18 cellular contexts compared by ENCODE assay signal in genomic region chr12:95239216-95239615, GRCh38.
"Had no signal": no experiment of that assay in that cellular context is flagged by ENCODE, and none has a peak within 500 bp of the region (broad histone marks: within the 10 kb centered on the region; RNA-seq: fewer than 3 reads in every experiment).

No MANE protein-coding gene starts in this region.

- H3K27ac ChIP-seq: cardiac muscle cell, heart left ventricle, upper lobe of right lung had no signal

- DNase-seq: activated CD4-positive, CD25-positive, alpha-beta regulatory T cell; activated gamma-delta T cell; activated T-cell treated with anti-CD3 and anti-CD28 coated beads, Interleukin-2, amount 50 U/mL, for 1 hour; effector CD4-positive, alpha-beta T cell; foreskin melanocyte; heart left ventricle; left ventricle myocardium superior; posterior cingulate gyrus; right cardiac atrium; stimulated activated naive CD4-positive, alpha-beta T cell; substantia nigra; T-helper 2 cell; upper lobe of right lung had no signal

- H3K4me1 ChIP-seq: upper lobe of right lung had no signal

- H3K4me3 ChIP-seq: cardiac muscle cell, coronary artery, heart left ventricle, smooth muscle cell, upper lobe of right lung had no signal

- H3K4me2 ChIP-seq: smooth muscle cell had no signal

- FAIRE-seq: keratinocyte, TTC549 had no signal

- ATAC-seq: heart left ventricle, left ventricle myocardium superior, right cardiac atrium, upper lobe of right lung had no signal

- H3K9me3 ChIP-seq: heart left ventricle, upper lobe of right lung had no signal

- H3K27me3 ChIP-seq: cardiac muscle cell, heart left ventricle, upper lobe of right lung had no signal
